1 cellular context compared by ENCODE assay signal in the genomic region with DNA sequence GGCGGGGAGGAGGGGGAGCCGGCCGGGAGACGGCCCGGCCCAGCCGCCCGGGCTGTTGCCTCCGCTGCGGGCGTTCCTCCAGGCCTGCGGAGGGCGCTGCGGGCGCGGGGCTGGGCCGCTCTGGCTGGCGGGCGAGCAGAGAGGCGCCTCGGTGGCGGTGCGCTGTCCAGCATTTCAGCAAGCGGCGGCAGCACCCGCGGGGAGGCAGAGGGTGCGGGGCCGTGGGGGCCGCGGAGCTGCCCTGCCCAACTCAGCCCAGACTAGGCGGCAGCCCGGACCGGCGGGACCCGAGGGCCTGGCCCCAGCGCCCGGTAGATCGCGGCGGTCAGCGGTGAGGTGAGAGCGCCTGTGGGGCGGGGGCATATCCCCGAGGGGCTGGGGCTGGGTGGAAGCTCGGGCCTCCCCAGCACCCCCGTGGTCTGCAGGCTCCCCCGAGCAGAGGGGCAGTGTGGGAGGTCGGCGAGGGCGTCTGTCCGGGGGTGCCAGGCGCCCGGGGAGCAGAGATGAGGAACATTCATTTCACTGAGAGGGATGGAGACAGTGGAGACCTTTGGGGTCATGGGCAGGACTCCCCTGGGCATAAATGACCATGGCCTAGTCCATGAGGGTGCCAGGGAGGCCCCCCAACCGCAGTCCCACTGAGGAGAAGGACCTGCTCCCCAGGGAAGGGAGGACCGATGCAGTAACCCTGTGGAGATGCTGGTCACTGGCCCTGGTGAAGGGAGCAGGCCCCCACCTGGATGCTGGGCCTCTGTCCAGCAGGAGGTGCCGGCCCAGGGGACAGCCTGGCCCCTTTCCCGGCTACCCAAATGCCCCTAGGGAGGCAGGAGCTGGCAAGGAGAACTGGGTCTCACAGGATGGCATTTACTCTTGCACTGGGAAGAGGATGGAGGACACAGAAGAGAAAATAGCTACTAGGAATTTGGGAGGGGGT.
A peak's percentile ranks its signal among the peaks of the same experiment; 100 is the strongest.
TF ChIP-seq lines count a peak whose summit lies in the region.

A gene with protein sequence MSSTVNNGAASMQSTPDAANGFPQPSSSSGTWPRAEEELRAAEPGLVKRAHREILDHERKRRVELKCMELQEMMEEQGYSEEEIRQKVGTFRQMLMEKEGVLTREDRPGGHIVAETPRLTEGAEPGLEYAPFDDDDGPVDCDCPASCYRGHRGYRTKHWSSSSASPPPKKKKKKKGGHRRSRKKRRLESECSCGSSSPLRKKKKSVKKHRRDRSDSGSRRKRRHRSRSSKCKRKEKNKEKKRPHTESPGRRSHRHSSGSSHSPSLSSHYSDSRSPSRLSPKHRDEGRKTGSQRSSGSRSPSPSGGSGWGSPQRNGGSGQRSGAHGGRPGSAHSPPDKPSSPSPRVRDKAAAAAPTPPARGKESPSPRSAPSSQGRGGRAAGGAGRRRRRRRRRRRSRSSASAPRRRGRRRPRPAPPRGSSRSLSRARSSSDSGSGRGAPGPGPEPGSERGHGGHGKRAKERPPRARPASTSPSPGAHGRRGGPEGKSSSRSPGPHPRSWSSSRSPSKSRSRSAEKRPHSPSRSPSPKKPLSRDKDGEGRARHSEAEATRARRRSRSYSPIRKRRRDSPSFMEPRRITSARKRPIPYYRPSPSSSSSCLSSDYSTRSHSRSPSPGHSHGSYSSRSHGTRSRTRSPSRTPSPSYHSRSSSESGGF (plus strand): TSS at position 165 of the 934 bp plus-strand sequence. CDS start 33,171 bp downstream, outside the sequence.

TF ChIP-seq in K562, 482 proteins besides CTCF, POLR2A, EP300 and RAD21 (continued from another document and continues in another):
- no peak for TF ChIP-seq ZFPM2 (CRISPR knock-in tag; IDR thresholded peaks at IDR 0.05)
- TF ChIP-seq RBBP5 (IDR thresholded peaks at IDR 0.05; ENCODE audit: borderline replicate concordance, insufficient read depth, low read length, poor library complexity, severe bottlenecking) = no peak
- TF ChIP-seq DPF2 (IDR thresholded peaks at IDR 0.05) = no peak
- TF ChIP-seq TCF7 (IDR thresholded peaks at IDR 0.05; ENCODE audit: borderline replicate concordance) = no peak
- TF ChIP-seq RFX7 (CRISPR knock-in tag; IDR thresholded peaks at IDR 0.05) = no peak
- no peak for TF ChIP-seq OTX1 (CRISPR knock-in tag; IDR thresholded peaks at IDR 0.05)
- TF ChIP-seq, protein P1, sequence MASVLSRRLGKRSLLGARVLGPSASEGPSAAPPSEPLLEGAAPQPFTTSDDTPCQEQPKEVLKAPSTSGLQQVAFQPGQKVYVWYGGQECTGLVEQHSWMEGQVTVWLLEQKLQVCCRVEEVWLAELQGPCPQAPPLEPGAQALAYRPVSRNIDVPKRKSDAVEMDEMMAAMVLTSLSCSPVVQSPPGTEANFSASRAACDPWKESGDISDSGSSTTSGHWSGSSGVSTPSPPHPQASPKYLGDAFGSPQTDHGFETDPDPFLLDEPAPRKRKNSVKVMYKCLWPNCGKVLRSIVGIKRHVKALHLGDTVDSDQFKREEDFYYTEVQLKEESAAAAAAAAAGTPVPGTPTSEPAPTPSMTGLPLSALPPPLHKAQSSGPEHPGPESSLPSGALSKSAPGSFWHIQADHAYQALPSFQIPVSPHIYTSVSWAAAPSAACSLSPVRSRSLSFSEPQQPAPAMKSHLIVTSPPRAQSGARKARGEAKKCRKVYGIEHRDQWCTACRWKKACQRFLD (CRISPR knock-in tag; IDR thresholded peaks at IDR 0.05) = 0 out of 2 replicates have a peak, but pooled peaks have one; percentile 29
- no peak for TF ChIP-seq ILF3 (IDR thresholded peaks at IDR 0.05; ENCODE audit: borderline replicate concordance)
- TF ChIP-seq TBL1XR1 (IDR thresholded peaks at IDR 0.05; ENCODE audit: low read length in 2 of 2) = no peak
- TF ChIP-seq RBM25 (IDR thresholded peaks at IDR 0.05; ENCODE audit: low read depth, low read length, severe bottlenecking) = peak; percentile 65
- TF ChIP-seq KLF10 (CRISPR knock-in tag; IDR thresholded peaks at IDR 0.05) = no peak
- peak; percentile 76; the same call in 1 of the 2 replicates for TF ChIP-seq HNRNPL (IDR thresholded peaks at IDR 0.05; ENCODE audit: low read depth, low read length)
- TF ChIP-seq CBFA2T2 (conservative IDR thresholded peaks at IDR 0.05) = no peak
- TF ChIP-seq, protein P2, sequence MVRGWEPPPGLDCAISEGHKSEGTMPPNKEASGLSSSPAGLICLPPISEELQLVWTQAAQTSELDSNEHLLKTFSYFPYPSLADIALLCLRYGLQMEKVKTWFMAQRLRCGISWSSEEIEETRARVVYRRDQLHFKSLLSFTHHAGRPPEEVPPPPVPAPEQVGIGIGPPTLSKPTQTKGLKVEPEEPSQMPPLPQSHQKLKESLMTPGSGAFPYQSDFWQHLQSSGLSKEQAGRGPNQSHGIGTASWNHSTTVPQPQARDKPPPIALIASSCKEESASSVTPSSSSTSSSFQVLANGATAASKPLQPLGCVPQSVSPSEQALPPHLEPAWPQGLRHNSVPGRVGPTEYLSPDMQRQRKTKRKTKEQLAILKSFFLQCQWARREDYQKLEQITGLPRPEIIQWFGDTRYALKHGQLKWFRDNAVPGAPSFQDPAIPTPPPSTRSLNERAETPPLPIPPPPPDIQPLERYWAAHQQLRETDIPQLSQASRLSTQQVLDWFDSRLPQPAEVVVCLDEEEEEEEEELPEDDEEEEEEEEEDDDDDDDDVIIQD (CRISPR knock-in tag; IDR thresholded peaks at IDR 0.05) = no peak
- peak; percentile 88 for TF ChIP-seq FOXP1 (CRISPR knock-in tag; IDR thresholded peaks at IDR 0.05)
- TF ChIP-seq ATF1 (CRISPR knock-in tag; IDR thresholded peaks at IDR 0.05) = no peak; the same call in 1 of the 2 replicates
- no peak for TF ChIP-seq ATF1 (tag; IDR thresholded peaks at IDR 0.05)
- TF ChIP-seq, protein P3, sequence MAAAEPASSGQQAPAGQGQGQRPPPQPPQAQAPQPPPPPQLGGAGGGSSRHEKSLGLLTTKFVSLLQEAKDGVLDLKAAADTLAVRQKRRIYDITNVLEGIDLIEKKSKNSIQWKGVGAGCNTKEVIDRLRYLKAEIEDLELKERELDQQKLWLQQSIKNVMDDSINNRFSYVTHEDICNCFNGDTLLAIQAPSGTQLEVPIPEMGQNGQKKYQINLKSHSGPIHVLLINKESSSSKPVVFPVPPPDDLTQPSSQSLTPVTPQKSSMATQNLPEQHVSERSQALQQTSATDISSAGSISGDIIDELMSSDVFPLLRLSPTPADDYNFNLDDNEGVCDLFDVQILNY (CRISPR knock-in tag; IDR thresholded peaks at IDR 0.05) = peak; percentile 87; the same call in 1 of the 2 replicates
- TF ChIP-seq, protein P4, sequence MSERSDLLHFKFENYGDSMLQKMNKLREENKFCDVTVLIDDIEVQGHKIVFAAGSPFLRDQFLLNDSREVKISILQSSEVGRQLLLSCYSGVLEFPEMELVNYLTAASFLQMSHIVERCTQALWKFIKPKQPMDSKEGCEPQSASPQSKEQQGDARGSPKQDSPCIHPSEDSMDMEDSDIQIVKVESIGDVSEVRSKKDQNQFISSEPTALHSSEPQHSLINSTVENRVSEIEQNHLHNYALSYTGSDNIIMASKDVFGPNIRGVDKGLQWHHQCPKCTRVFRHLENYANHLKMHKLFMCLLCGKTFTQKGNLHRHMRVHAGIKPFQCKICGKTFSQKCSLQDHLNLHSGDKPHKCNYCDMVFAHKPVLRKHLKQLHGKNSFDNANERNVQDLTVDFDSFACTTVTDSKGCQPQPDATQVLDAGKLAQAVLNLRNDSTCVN (CRISPR knock-in tag; IDR thresholded peaks at IDR 0.05) = no peak
- no peak for TF ChIP-seq SIRT6 (IDR thresholded peaks at IDR 0.05; ENCODE audit: low read depth, low read length)
- TF ChIP-seq BACH1 (tag; IDR thresholded peaks at IDR 0.05) = no peak
- TF ChIP-seq ZNF696 (CRISPR knock-in tag; conservative IDR thresholded peaks at IDR 0.05) = no peak
- TF ChIP-seq, protein P5, sequence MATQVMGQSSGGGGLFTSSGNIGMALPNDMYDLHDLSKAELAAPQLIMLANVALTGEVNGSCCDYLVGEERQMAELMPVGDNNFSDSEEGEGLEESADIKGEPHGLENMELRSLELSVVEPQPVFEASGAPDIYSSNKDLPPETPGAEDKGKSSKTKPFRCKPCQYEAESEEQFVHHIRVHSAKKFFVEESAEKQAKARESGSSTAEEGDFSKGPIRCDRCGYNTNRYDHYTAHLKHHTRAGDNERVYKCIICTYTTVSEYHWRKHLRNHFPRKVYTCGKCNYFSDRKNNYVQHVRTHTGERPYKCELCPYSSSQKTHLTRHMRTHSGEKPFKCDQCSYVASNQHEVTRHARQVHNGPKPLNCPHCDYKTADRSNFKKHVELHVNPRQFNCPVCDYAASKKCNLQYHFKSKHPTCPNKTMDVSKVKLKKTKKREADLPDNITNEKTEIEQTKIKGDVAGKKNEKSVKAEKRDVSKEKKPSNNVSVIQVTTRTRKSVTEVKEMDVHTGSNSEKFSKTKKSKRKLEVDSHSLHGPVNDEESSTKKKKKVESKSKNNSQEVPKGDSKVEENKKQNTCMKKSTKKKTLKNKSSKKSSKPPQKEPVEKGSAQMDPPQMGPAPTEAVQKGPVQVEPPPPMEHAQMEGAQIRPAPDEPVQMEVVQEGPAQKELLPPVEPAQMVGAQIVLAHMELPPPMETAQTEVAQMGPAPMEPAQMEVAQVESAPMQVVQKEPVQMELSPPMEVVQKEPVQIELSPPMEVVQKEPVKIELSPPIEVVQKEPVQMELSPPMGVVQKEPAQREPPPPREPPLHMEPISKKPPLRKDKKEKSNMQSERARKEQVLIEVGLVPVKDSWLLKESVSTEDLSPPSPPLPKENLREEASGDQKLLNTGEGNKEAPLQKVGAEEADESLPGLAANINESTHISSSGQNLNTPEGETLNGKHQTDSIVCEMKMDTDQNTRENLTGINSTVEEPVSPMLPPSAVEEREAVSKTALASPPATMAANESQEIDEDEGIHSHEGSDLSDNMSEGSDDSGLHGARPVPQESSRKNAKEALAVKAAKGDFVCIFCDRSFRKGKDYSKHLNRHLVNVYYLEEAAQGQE (CRISPR knock-in tag; IDR thresholded peaks at IDR 0.05; ENCODE audit: low read depth) = peak; percentile 100
- peak; percentile 64; the same call in 1 of the 2 replicates for TF ChIP-seq GABPB1 (CRISPR knock-in tag; IDR thresholded peaks at IDR 0.05)
- TF ChIP-seq XRCC4 (IDR thresholded peaks at IDR 0.05; ENCODE audit: extremely low read depth, insufficient read depth, insufficient read length) = no peak
- TF ChIP-seq, protein P6, sequence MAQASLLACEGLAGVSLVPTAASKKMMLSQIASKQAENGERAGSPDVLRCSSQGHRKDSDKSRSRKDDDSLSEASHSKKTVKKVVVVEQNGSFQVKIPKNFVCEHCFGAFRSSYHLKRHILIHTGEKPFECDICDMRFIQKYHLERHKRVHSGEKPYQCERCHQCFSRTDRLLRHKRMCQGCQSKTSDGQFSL (CRISPR knock-in tag; IDR thresholded peaks at IDR 0.05) = peak; percentile 32; the same call in 1 of the 2 replicates
- TF ChIP-seq, protein P6 (tag; IDR thresholded peaks at IDR 0.05) = no peak
- TF ChIP-seq PHF21A (IDR thresholded peaks at IDR 0.05; ENCODE audit: borderline replicate concordance, low read depth) = no peak
- TF ChIP-seq L3MBTL2 (IDR thresholded peaks at IDR 0.05) = no peak
- TF ChIP-seq, protein P7, sequence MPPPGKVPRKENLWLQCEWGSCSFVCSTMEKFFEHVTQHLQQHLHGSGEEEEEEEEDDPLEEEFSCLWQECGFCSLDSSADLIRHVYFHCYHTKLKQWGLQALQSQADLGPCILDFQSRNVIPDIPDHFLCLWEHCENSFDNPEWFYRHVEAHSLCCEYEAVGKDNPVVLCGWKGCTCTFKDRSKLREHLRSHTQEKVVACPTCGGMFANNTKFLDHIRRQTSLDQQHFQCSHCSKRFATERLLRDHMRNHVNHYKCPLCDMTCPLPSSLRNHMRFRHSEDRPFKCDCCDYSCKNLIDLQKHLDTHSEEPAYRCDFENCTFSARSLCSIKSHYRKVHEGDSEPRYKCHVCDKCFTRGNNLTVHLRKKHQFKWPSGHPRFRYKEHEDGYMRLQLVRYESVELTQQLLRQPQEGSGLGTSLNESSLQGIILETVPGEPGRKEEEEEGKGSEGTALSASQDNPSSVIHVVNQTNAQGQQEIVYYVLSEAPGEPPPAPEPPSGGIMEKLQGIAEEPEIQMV (tag; conservative IDR thresholded peaks at IDR 0.05; ENCODE audit: low read depth) = no peak
- TF ChIP-seq ZKSCAN1 (IDR thresholded peaks at IDR 0.05; ENCODE audit: low read depth, low read length) = 0 out of 2 replicates have a peak, but pooled peaks have one; percentile 38
- no peak for TF ChIP-seq ZNF140 (CRISPR knock-in tag; IDR thresholded peaks at IDR 0.05)
- TF ChIP-seq MTA2 (IDR thresholded peaks at IDR 0.05; ENCODE audit: low read depth) = no peak
- TF ChIP-seq MED1 (CRISPR knock-in tag; IDR thresholded peaks at IDR 0.05; ENCODE audit: borderline replicate concordance) = no peak
- TF ChIP-seq SRSF7 (optimal IDR thresholded peaks at IDR 0.05; ENCODE audit: low read depth, low read length) = no peak
- TF ChIP-seq POLR3G (IDR thresholded peaks at IDR 0.05; ENCODE audit: extremely low read depth, insufficient read length, insufficient replicate concordance) = no peak
- 0 out of 2 replicates have a peak, but pooled peaks have one; percentile 28 for TF ChIP-seq ZNF589 (CRISPR knock-in tag; IDR thresholded peaks at IDR 0.05; ENCODE audit: low read depth)
- peak; percentile 46; the same call in 1 of the 2 replicates for TF ChIP-seq ZBTB7A (IDR thresholded peaks at IDR 0.05; ENCODE audit: borderline replicate concordance, control insufficient read depth, low read depth, low read length)
- TF ChIP-seq NR2C1 (IDR thresholded peaks at IDR 0.05) = no peak
- no peak for TF ChIP-seq NR2C1 (tag; IDR thresholded peaks at IDR 0.05)
- no peak; the same call in 1 of the 2 replicates for TF ChIP-seq GATAD2B (IDR thresholded peaks at IDR 0.05; ENCODE audit: borderline replicate concordance)
- TF ChIP-seq POLR3A (IDR thresholded peaks at IDR 0.05; ENCODE audit: borderline replicate concordance, extremely low read depth, insufficient read depth, insufficient read length) = no peak
- no peak for TF ChIP-seq MYBL2 (IDR thresholded peaks at IDR 0.05; ENCODE audit: low read depth)
- TF ChIP-seq MYBL2 (CRISPR knock-in tag; IDR thresholded peaks at IDR 0.05; ENCODE audit: borderline replicate concordance) = no peak; the same call in 1 of the 2 replicates
- TF ChIP-seq SPI1 (IDR thresholded peaks at IDR 0.05; ENCODE audit: borderline replicate concordance, low read depth, low read length) = no peak
- TF ChIP-seq NBN (IDR thresholded peaks at IDR 0.05; ENCODE audit: low read depth) = no peak
- TF ChIP-seq DIDO1 (tag; IDR thresholded peaks at IDR 0.05; ENCODE audit: low read depth) = no peak
- no peak for TF ChIP-seq CHD4 (IDR thresholded peaks at IDR 0.05; ENCODE audit: insufficient read depth, insufficient replicate concordance, low read depth, low read length, poor library complexity, severe bottlenecking)
- TF ChIP-seq ZNF644 (tag; IDR thresholded peaks at IDR 0.05; ENCODE audit: low read depth) = 0 out of 2 replicates have a peak, but pooled peaks have one; percentile 32
- no peak for TF ChIP-seq MTA1 (IDR thresholded peaks at IDR 0.05; ENCODE audit: borderline replicate concordance)
- TF ChIP-seq NCOA4 (IDR thresholded peaks at IDR 0.05; ENCODE audit: partially characterized antibody) = no peak
- no peak for TF ChIP-seq ARID2 (IDR thresholded peaks at IDR 0.05)
